ENCODE assay signal across 11 cellular contexts in the genomic region with DNA sequence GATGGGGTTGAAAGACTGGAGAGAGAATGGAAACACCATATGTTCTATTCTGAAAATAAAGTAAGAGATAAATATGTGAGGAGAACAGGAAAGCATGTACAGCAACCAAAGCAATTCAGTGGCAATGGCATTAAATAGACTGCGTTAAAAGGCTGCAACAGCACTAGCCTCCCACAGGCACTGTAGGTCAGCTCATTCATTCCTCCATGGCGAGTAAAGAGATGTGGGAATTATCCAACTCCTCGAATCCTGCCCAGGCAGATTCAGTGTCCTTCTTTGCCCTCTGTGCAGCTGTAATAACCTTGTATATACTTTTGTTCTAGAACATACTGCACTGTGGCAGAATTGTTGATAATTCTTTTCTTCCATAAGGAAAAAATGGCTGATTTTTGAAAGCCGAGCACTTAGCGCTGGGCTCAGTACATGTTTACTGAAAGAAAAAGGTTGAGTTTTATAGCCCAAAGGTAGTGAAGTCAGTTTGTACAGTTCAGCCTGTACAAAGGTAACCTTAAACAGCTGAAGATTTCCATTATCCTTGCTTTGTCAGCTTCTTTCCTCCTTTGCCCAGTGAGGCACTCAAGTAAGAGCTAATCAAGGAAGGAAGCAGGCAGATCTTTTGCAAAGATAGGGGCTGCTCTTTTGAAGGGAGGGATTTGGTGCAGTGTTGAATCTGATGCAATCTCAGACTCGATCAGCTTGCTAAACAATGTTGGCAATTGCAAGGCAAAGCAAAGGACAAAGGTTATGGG. TPM values are rescaled to one million over a fixed set of nuclear protein-coding genes. Genes with fewer than 3 reads are reported as not detected.
DNase-seq lines count a peak whose midpoint lies in the region; ATAC-seq and TF ChIP-seq lines count a peak whose summit lies in the region.
"Had no signal": no experiment of that assay in that cellular context is flagged by ENCODE, and none has a peak within 500 bp of the region (broad histone marks: within the 10 kb centered on the region; RNA-seq: fewer than 3 reads in every experiment).

No MANE protein-coding gene starts in this region.

- POLR2A ChIA-PET in HEK293 (lab: Yijun Ruan, JAX), result interaction anchor here (1.7 kb wide), 1 partner anchor 9 kb away, joined by 4 read pairs; no protein-coding TSS in a partner anchor

- CTCF ChIA-PET in HEK293 (lab: Yijun Ruan, JAX), result interaction anchor here (1.2 kb wide), 1 partner anchor 9 kb away, joined by 7 read pairs; no protein-coding TSS in a partner anchor

- H3K4me1 ChIP-seq in HEK293 (ENCODE audit: control insufficient read depth, insufficient read depth, low read length), result peaks cover 3% of the 10 kb centered on the region; the same call in 1 of the 2 replicates
- H3K4me1 ChIP-seq: SJSA1 had no signal

- ATAC-seq in HG03097 (IDR thresholded peaks at IDR 0.05; ENCODE audit: low FRiP score, unreplicated experiment), result no peak
- no peak for ATAC-seq in HG02981 (IDR thresholded peaks at IDR 0.05; ENCODE audit: unreplicated experiment)

- DNase-seq in SK-N-DZ (ENCODE audit: low spot score), result peak; percentile 79
- DNase-seq in foreskin fibroblast, result peak; percentile 74 to 82
- peak; percentile 22 for DNase-seq in retina
- DNase-seq in activated effector memory CD4-positive, alpha-beta T cell treated with anti-CD3 and anti-CD28 coated beads, Interleukin-2, amount 50 U/mL, for 16 hours, result no peak
- no peak for DNase-seq in GM20000 (ENCODE audit: low spot score)
- DNase-seq: activated naive CD4-positive, alpha-beta T cell treated with anti-CD3 and anti-CD28 coated beads, Interleukin-2, amount 50 U/mL, for 16 hours; stimulated activated CD4-positive, alpha-beta T cell treated with anti-CD3 and anti-CD28 coated beads, Interleukin-4, amount 100 ng/mL, for 1 hour had no signal

- TF ChIP-seq CTCF in HEK293 (tag by site-specific recombination; IDR thresholded peaks at IDR 0.05) (no peak), foreskin fibroblast (IDR thresholded peaks at IDR 0.05; ENCODE audit: low read depth, low read length) (no peak), GM20000 (IDR thresholded peaks at IDR 0.05; ENCODE audit: extremely low read depth, missing control alignments) (no peak)

- H3K9me3 ChIP-seq in HEK293 (ENCODE audit: control insufficient read depth, insufficient read depth, low read depth, low read length), result no peaks in the 10 kb centered on the region
- H3K9me3 ChIP-seq: SJSA1 had no signal

- no peak overlapping the region for H3K4me3 ChIP-seq in HEK293 (ENCODE audit: low read depth, low read length)
- no peak overlapping the region for H3K4me3 ChIP-seq in foreskin fibroblast (ENCODE audit: low read depth in 1 of 2, low read length in 2 of 2)
- H3K4me3 ChIP-seq: SJSA1 had no signal

- no peaks in the 10 kb centered on the region for H3K36me3 ChIP-seq in HEK293 (ENCODE audit: control insufficient read depth in 2 of 2, insufficient read depth in 1 of 2, low read length in 2 of 2)

- peak overlapping the region; percentile 29; the same call in 1 of the 2 replicates for H3K27ac ChIP-seq in HEK293 (ENCODE audit: extremely low read depth, low read depth, low read length)
- H3K27ac ChIP-seq: SJSA1 had no signal

TF ChIP-seq in HEK293, 187 proteins besides CTCF, POLR2A, EP300 and RAD21:
- TF ChIP-seq ZNF677 (tag by site-specific recombination; IDR thresholded peaks at IDR 0.05), result no peak
- TF ChIP-seq SALL2 (tag by site-specific recombination; IDR thresholded peaks at IDR 0.05; ENCODE audit: borderline replicate concordance), result no peak
- peak; percentile 68 for TF ChIP-seq MZF1 (tag by site-specific recombination; IDR thresholded peaks at IDR 0.05; ENCODE audit: borderline replicate concordance)
- peak; percentile 9; the same call in 1 of the 2 replicates for TF ChIP-seq ZNF530 (tag by site-specific recombination; IDR thresholded peaks at IDR 0.05; ENCODE audit: low read depth)
- peak; percentile 84 for TF ChIP-seq FEZF1 (tag by site-specific recombination; IDR thresholded peaks at IDR 0.05)
- TF ChIP-seq ZNF239 (tag by site-specific recombination; IDR thresholded peaks at IDR 0.05), result no peak
- TF ChIP-seq ZNF10 (tag by site-specific recombination; IDR thresholded peaks at IDR 0.05), result no peak
- TF ChIP-seq TRIM28 (IDR thresholded peaks at IDR 0.05; ENCODE audit: borderline replicate concordance, low read length), result peak; percentile 90

RNA-seq across cellular contexts. Expression of a gene that starts 44.0 kb away (rescaled TPM):
- 68.9 and 75.0 TPM in 2 replicates for polyA plus RNA-seq in SK-N-DZ (2014; cell fraction: cytosol; rRNA removed)
- polyA plus RNA-seq in SK-N-DZ (2014; cell fraction: nucleus; rRNA removed), result 39.3 and 39.6 TPM in 2 replicates

Comparison
In these comparisons a context has a peak if more than half of its experiments do, and no peak if none do; other contexts are left out.
1. DNase-seq: peak in SK-N-DZ (single experiment), foreskin fibroblast (2 of 2) and retina (single experiment); none in activated effector memory CD4-positive, alpha-beta T cell treated with anti-CD3 and anti-CD28 coated beads, Interleukin-2, amount 50 U/mL, for 16 hours (single experiment) and GM20000 (single experiment).